ENCODE assay signal across 8 cellular contexts in genomic region chr16:9078467-9079429, GRCh38. TPM values are rescaled to one million over a fixed set of nuclear protein-coding genes. Genes with fewer than 3 reads are reported as not detected.
DNase-seq lines count a peak whose midpoint lies in the region; ATAC-seq, FAIRE-seq and TF ChIP-seq lines count a peak whose summit lies in the region.
"Not testable (repeated sequence)": the region's sequence is repeated elsewhere in the genome, so short reads cannot be mapped to it uniquely, and the experiment has no call there.

No MANE protein-coding gene starts in this region.

- peak overlapping the region in 1 of 3 donors; percentile 19 for H3K4me3 Mint-ChIP-seq in T-cell
- H3K4me3 Mint-ChIP-seq in activated naive CD8-positive, alpha-beta T cell treated with anti-CD3 and anti-CD28 coated beads, Interleukin-2, amount 10 ng/mL, durations not matched to agents 7 days and 5 days, result peak overlapping the region; percentile 30
- not testable (repeated sequence) for H3K4me3 Mint-ChIP-seq in glutamatergic neuron (ENCODE audit: unreplicated experiment)

- H3K4me1 Mint-ChIP-seq in T-cell, result peaks cover 0 to 23% (median 10%) of the 10 kb centered on the region in 3 donors
- H3K4me1 Mint-ChIP-seq in activated naive CD8-positive, alpha-beta T cell treated with anti-CD3 and anti-CD28 coated beads, Interleukin-2, amount 10 ng/mL, durations not matched to agents 7 days and 5 days, result peaks cover 28% of the 10 kb centered on the region
- not testable (repeated sequence) for H3K4me1 Mint-ChIP-seq in glutamatergic neuron (ENCODE audit: low read depth, unreplicated experiment)

- H3K9me3 Mint-ChIP-seq in T-cell; glutamatergic neuron (ENCODE audit: unreplicated experiment): not testable (repeated sequence)
- peaks cover 10% of the 10 kb centered on the region for H3K9me3 Mint-ChIP-seq in activated naive CD8-positive, alpha-beta T cell treated with anti-CD3 and anti-CD28 coated beads, Interleukin-2, amount 10 ng/mL, durations not matched to agents 7 days and 5 days

- H3K27ac Mint-ChIP-seq in T-cell (peak overlapping the region; percentile 87 to 90), glutamatergic neuron (ENCODE audit: unreplicated experiment) (peak overlapping the region; percentile 59)
- H3K27ac Mint-ChIP-seq in activated naive CD8-positive, alpha-beta T cell treated with anti-CD3 and anti-CD28 coated beads, Interleukin-2, amount 10 ng/mL, durations not matched to agents 7 days and 5 days, result peak overlapping the region; percentile 86

- peak; percentile 28 for DNase-seq in NCI-H2227 treated with DMSO at 0.1 percent for 48 hours (lab: John Stamatoyannopoulos, UW)
- peak in 10 of 34 experiments; percentile 5 to 33 (median 13) for DNase-seq in T-cell
- DNase-seq in activated naive CD8-positive, alpha-beta T cell treated with anti-CD3 and anti-CD28 coated beads, Interleukin-2, amount 10 ng/mL, durations not matched to agents 7 days and 5 days, result peak; percentile 33
- not testable (repeated sequence) for DNase-seq in glutamatergic neuron
- peak in 2 of 6 donors; percentile 15 to 32 for DNase-seq in pancreas

- 63 to 71% methylated on average over 8 of the region's 8 CpGs for WGBS in pancreas, 2 donors

- not testable (repeated sequence) for H3K27me3 ChIP-seq in ACC112 (ENCODE audit: insufficient read depth, low read length); pancreas

- H3K36me3 Mint-ChIP-seq in T-cell; glutamatergic neuron (ENCODE audit: unreplicated experiment): not testable (repeated sequence)
- H3K36me3 Mint-ChIP-seq in activated naive CD8-positive, alpha-beta T cell treated with anti-CD3 and anti-CD28 coated beads, Interleukin-2, amount 10 ng/mL, durations not matched to agents 7 days and 5 days, result peaks cover 17% of the 10 kb centered on the region

- intact Hi-C loops in pancreas (cut with DNase I), result not testable (repeated sequence)

- H3K4me3 ChIP-seq in ACC112 (ENCODE audit: low read depth, low read length); pancreas: not testable (repeated sequence)

- POLR2A ChIA-PET in T-cell (lab: Charles Lee), result interaction anchor here in 1 of 2 donors (0.5 to 2.2 kb wide), 4 partner anchors 13 to 69 kb away, joined by 3 to 14 read pairs (median 8); partner anchors contain the start of gene HAPSTR1
- POLR2A ChIA-PET in activated naive CD8-positive, alpha-beta T cell treated with anti-CD3 and anti-CD28 coated beads, Interleukin-2, amount 10 ng/mL, durations not matched to agents 7 days and 5 days (lab: Charles Lee), result interaction anchor here (1.2 to 11.3 kb wide), 3 partner anchors 12 to 210 kb away, joined by 3 to 227 read pairs (median 17); partner anchors contain the start of genes CARHSP1 and HAPSTR1

- TF ChIP-seq CTCF in glutamatergic neuron (IDR thresholded peaks at IDR 0.05; ENCODE audit: partially characterized antibody, unreplicated experiment); pancreas (IDR thresholded peaks at IDR 0.05): not testable (repeated sequence)

- not testable (repeated sequence) for H3K9me3 ChIP-seq in pancreas

- not testable (repeated sequence) for H2AFZ ChIP-seq in ACC112 (ENCODE audit: low read length, unreplicated experiment)

- H3K4me1 ChIP-seq in ACC112 (ENCODE audit: control insufficient read depth, insufficient read depth, low read length, unreplicated experiment), result peaks cover 25% of the 10 kb centered on the region
- not testable (repeated sequence) for H3K4me1 ChIP-seq in pancreas

- FAIRE-seq in pancreas (lab: Jason Lieb, UNC), result not testable (repeated sequence)

- not testable (repeated sequence) for H3K36me3 ChIP-seq in ACC112 (ENCODE audit: insufficient read depth, low read length); pancreas

- CTCF ChIA-PET in T-cell (lab: Charles Lee), result interaction anchor here in 1 of 2 donors (0.6 kb wide), 1 partner anchor 103 kb away, joined by 3 read pairs; no protein-coding TSS in a partner anchor

- ATAC-seq in GM18502 (IDR thresholded peaks at IDR 0.05; ENCODE audit: poor library complexity, unreplicated experiment) (peak; percentile 71), HG02870 (IDR thresholded peaks at IDR 0.05; ENCODE audit: unreplicated experiment) (peak; percentile 51), T-cell (replicated peaks in 1 of 4) (peak; percentile 84 to 96 (median 89)), pancreas (peak in 3 of 4 donors; percentile 75 to 88 (median 83))
- peak; percentile 94 for ATAC-seq in activated naive CD8-positive, alpha-beta T cell treated with anti-CD3 and anti-CD28 coated beads, Interleukin-2, amount 10 ng/mL, durations not matched to agents 7 days and 5 days (ENCODE audit: low read depth)

- not testable (repeated sequence) for H3K27me3 Mint-ChIP-seq in T-cell; activated naive CD8-positive, alpha-beta T cell treated with anti-CD3 and anti-CD28 coated beads, Interleukin-2, amount 10 ng/mL, durations not matched to agents 7 days and 5 days; glutamatergic neuron (ENCODE audit: unreplicated experiment)

- not testable (repeated sequence) for H3K79me2 ChIP-seq in ACC112 (ENCODE audit: control insufficient read depth, insufficient read depth, low read length, unreplicated experiment)

- H3K27ac ChIP-seq in ACC112 (ENCODE audit: low read depth, low read length), result peak overlapping the region; percentile 40
- H3K27ac ChIP-seq in pancreas, result peak overlapping the region in 1 of 4 donors; percentile 57

RNA-seq across cellular contexts. Expression of gene HAPSTR1, which starts 12.7 kb away (rescaled TPM):
- total RNA-seq in T-cell (100 to 1,000 TPM in 2 of 5 donors, 10 to 100 TPM in 3; 79.3 to 123 (median 87.1) TPM), glutamatergic neuron (ENCODE audit: unreplicated experiment) (143 TPM), pancreas (10 to 100 TPM; 17.1 to 35.5 (median 23.6) TPM)
- total RNA-seq in activated naive CD8-positive, alpha-beta T cell treated with anti-CD3 and anti-CD28 coated beads, Interleukin-2, amount 10 ng/mL, durations not matched to agents 7 days and 5 days, result 10 to 100 TPM; 71.6 to 72.2 TPM
- polyA plus RNA-seq in pancreas, result 10 to 100 TPM in 1 of 2 donors, 1 to 10 TPM in 1; 6.0 to 10.9 TPM
